1 cellular context compared by ENCODE assay signal in the genomic region with DNA sequence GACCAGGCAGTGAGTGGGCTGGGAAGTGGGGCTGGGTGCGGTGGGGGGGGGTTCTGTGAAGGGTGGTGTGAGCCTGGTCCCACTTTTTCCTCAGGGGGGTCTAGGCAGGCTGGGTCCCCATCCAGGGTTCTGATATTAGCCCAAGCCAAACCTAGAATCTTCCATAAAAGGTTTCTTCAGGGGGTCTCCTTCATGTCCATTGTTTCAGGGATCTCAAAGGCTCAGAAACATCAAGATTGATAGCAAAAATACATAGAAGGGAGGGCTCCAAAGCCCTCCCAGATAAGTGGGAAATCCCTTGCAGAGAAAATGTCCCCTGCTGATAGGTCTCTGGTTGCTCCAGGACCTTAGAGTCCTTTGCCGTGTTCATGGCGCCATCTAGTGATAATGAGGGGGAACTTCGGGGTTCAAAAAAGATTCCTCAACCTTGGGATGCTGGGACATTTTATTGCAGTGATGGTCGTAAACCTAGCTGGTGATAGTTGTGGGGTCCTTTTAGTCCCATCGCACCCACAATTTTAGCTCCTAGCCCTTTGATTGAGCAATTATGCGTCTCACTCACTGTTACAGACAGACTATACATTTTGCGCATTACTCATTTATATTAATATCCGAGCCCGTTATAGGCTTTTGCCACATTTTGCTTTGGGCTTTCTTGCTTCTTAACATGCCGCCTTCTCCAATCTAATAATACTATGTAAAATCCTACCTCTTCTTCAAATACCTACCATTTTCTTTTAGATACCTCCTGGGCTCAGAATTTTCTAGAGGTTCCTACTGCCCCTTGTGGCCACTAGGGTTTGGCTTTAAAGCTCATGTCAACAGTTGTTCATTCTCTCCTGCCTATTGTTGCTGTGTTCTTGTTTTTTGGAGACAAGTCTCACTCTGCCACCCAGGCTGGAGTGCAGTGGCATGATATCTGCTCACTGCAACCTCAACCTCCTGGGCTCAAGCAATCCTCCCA.
TF ChIP-seq lines count a peak whose summit lies in the region.

No MANE protein-coding gene starts in this region.

TF ChIP-seq in SK-N-SH treated with all-trans-retinoic acid at 6 μM for 48 hours, 23 proteins besides CTCF, POLR2A, EP300 and RAD21 (continued from another document):
- TF ChIP-seq, protein P1, sequence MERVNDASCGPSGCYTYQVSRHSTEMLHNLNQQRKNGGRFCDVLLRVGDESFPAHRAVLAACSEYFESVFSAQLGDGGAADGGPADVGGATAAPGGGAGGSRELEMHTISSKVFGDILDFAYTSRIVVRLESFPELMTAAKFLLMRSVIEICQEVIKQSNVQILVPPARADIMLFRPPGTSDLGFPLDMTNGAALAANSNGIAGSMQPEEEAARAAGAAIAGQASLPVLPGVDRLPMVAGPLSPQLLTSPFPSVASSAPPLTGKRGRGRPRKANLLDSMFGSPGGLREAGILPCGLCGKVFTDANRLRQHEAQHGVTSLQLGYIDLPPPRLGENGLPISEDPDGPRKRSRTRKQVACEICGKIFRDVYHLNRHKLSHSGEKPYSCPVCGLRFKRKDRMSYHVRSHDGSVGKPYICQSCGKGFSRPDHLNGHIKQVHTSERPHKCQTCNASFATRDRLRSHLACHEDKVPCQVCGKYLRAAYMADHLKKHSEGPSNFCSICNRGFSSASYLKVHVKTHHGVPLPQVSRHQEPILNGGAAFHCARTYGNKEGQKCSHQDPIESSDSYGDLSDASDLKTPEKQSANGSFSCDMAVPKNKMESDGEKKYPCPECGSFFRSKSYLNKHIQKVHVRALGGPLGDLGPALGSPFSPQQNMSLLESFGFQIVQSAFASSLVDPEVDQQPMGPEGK (CRISPR knock-in tag; IDR thresholded peaks at IDR 0.05; ENCODE audit: borderline replicate concordance) = no peak
